Comparison of ENCODE assay signal across 10 cellular contexts in genomic region chr2:201680743-201681142, GRCh38. TPM values are rescaled to one million over a fixed set of nuclear protein-coding genes. Genes with fewer than 3 reads are reported as not detected.
DNase-seq lines count a peak whose midpoint lies in the region; ATAC-seq and TF ChIP-seq lines count a peak whose summit lies in the region.
"Had no signal": no experiment of that assay in that cellular context is flagged by ENCODE, and none has a peak within 500 bp of the region (broad histone marks: within the 10 kb centered on the region; RNA-seq: fewer than 3 reads in every experiment).

No MANE protein-coding gene starts in this region.

- peak in 3 of 4 donors; percentile 6 to 38 (median 18) for TF ChIP-seq CTCF in right lobe of liver (IDR thresholded peaks at IDR 0.05)

- H3K27ac ChIP-seq in right lobe of liver, result no peak overlapping the region

- intact Hi-C loops in right lobe of liver (cut with DNase I), result no loop called here

- ATAC-seq in right lobe of liver (no peak), left lobe of liver (no peak)
- ATAC-seq: stimulated activated naive CD8-positive, alpha-beta T cell treated with anti-CD3 and anti-CD28 coated beads, Interleukin-15, amount 100 ng/mL, for 72 hours had no signal

- no peaks in the 10 kb centered on the region for H3K27me3 ChIP-seq in right lobe of liver

- TF ChIP-seq POLR2A in right lobe of liver (IDR thresholded peaks at IDR 0.05), result no peak

- H3K4me3 ChIP-seq in right lobe of liver, result no peak overlapping the region

- no peaks in the 10 kb centered on the region for H3K4me1 ChIP-seq in right lobe of liver

- whole genome bisulfite sequencing in right lobe of liver (ENCODE audit: insufficient coverage, low coverage, low lambda C conversion rate, missing lambda C conversion rate), result 54% methylated on average over 8 of the region's 9 CpGs

- H3K9me3 ChIP-seq in right lobe of liver, result no peaks in the 10 kb centered on the region

- H3K36me3 ChIP-seq in right lobe of liver, result no peaks in the 10 kb centered on the region

- DNase-seq in NCI-H2171 treated with DMSO at 0.1 percent for 48 hours (lab: John Stamatoyannopoulos, UW) (peak; percentile 7), NCI-H2171 (lab: John Stamatoyannopoulos, UW) (no peak), HEK293T (ENCODE audit: extremely low spot score) (peak; percentile 74), right lobe of liver (no peak), AML-193 (lab: John Stamatoyannopoulos, UW) (no peak), NCI-H345 treated with DMSO at 0.1 percent for 48 hours (lab: John Stamatoyannopoulos, UW; ENCODE audit: unreplicated experiment) (no peak), left lobe of liver (ENCODE audit: low spot score) (no peak)
- peak; percentile 13 to 27 for DNase-seq in activated CD4-positive, alpha-beta T cell treated with anti-CD3 and anti-CD28 coated beads, Interleukin-2, amount 50 U/mL, for 48 hours

- CTCF ChIA-PET in HEK293T (lab: Yijun Ruan, JAX), result no interaction called here

- POLR2A ChIA-PET in HEK293T (lab: Yijun Ruan, JAX), result no interaction called here

TF ChIP-seq in HEK293T, 16 proteins besides CTCF, POLR2A, EP300 and RAD21:
- TF ChIP-seq PKNOX1 (IDR thresholded peaks at IDR 0.05), result no peak
- no peak for TF ChIP-seq ZNF384 (IDR thresholded peaks at IDR 0.05)
- no peak for TF ChIP-seq LEF1 (IDR thresholded peaks at IDR 0.05; ENCODE audit: borderline replicate concordance)
- no peak for TF ChIP-seq SP1 (IDR thresholded peaks at IDR 0.05)
- TF ChIP-seq FOXM1 (IDR thresholded peaks at IDR 0.05; ENCODE audit: borderline replicate concordance), result no peak
- no peak for TF ChIP-seq ARNT (IDR thresholded peaks at IDR 0.05)

RNA-seq across cellular contexts. Expression of gene MPP4, which starts 17.7 kb away (rescaled TPM):
- total RNA-seq in right lobe of liver (under 1 TPM in 2 of 6 experiments, not detected in 4; 0.12 to 0.15 TPM), left lobe of liver (not detected)
- total RNA-seq: CD4-positive, alpha-beta memory T cell had no signal

RNA-seq across cellular contexts. Expression of gene TMEM237, which starts 37.4 kb away (rescaled TPM):
- total RNA-seq in right lobe of liver, result 1 to 10 TPM; 2.2 to 4.1 (median 2.6) TPM
- 2.0 TPM for total RNA-seq in left lobe of liver

Comparison
In these comparisons a context has a peak if more than half of its experiments do, and no peak if none do; other contexts are left out.
1. DNase-seq: peak in NCI-H2171 treated with DMSO at 0.1 percent for 48 hours (single experiment), HEK293T (single experiment) and activated CD4-positive, alpha-beta T cell treated with anti-CD3 and anti-CD28 coated beads, Interleukin-2, amount 50 U/mL, for 48 hours (2 of 2); none in NCI-H2171 (single experiment), right lobe of liver (0 of 3), AML-193 (0 of 2), NCI-H345 treated with DMSO at 0.1 percent for 48 hours (single experiment) and left lobe of liver (single experiment).